ENCODE assay signal across 1 cellular context in genomic region chr3:354433-354832, GRCh38.
TF ChIP-seq lines count a peak whose summit lies in the region.

No MANE protein-coding gene starts in this region.

TF ChIP-seq in HepG2, 621 proteins besides CTCF, POLR2A, EP300 and RAD21 (continued from another document):
- TF ChIP-seq SMC3 (IDR thresholded peaks at IDR 0.05; ENCODE audit: low read length) = peak; percentile 94
